14 cellular contexts compared by ENCODE assay signal in the genomic region with DNA sequence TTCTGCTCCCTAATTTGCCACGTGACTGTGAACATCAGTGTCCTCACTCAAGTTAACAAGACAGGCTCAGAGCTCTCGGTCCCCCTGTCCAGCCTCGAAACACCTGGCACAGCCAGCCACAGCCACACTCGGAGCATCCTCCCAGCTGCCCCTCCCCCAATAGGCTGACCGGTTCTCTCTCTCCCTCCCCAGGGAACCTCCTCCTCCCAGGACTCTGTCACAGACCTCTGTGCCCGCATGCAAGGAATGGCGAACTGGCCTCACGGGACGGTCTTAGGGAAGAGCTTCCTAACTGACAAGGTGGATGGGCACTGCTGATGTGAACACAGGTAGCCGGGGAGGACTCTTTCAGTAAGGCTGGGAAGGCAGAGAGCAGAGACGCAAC. TPM values are rescaled to one million over a fixed set of nuclear protein-coding genes. Genes with fewer than 3 reads are reported as not detected.
"Had no signal": no experiment of that assay in that cellular context is flagged by ENCODE, and none has a peak within 500 bp of the region (broad histone marks: within the 10 kb centered on the region; RNA-seq: fewer than 3 reads in every experiment).

No MANE protein-coding gene starts in this region.

- H3K27ac Mint-ChIP-seq: activated CD4-positive, alpha-beta T cell treated with anti-CD3 and anti-CD28 coated beads, Interleukin-2, amount 10 ng/mL, durations not matched to agents 24 days and 14 days; natural killer cell had no signal

- ATAC-seq: left colon; natural killer cell; stimulated activated naive CD8-positive, alpha-beta T cell treated with anti-CD3 and anti-CD28 coated beads, Interleukin-15, Interleukin-2, amounts not matched to agents 100 U/mL and 50 U/mL, for 24 hours; upper lobe of right lung had no signal

- H3K4me1 ChIP-seq: adrenal gland, sigmoid colon, upper lobe of right lung had no signal

- H3K27me3 ChIP-seq: adrenal gland, sigmoid colon, upper lobe of right lung had no signal

- H3K27ac ChIP-seq: adrenal gland, dorsolateral prefrontal cortex, esophagus squamous epithelium, sigmoid colon, upper lobe of right lung had no signal

- H3K4me1 Mint-ChIP-seq: activated CD4-positive, alpha-beta T cell treated with anti-CD3 and anti-CD28 coated beads, Interleukin-2, amount 10 ng/mL, durations not matched to agents 24 days and 14 days; central memory CD8-positive, alpha-beta T cell; natural killer cell had no signal

- H3K4me3 ChIP-seq: adrenal gland, dorsolateral prefrontal cortex, esophagus squamous epithelium, sigmoid colon, upper lobe of right lung had no signal

- DNase-seq: activated CD4-positive, alpha-beta T cell treated with anti-CD3 and anti-CD28 coated beads, Interleukin-2, amount 10 ng/mL, durations not matched to agents 24 days and 14 days; activated naive CD4-positive, alpha-beta T cell treated with anti-CD3 and anti-CD28 coated beads, Interleukin-2, amount 50 U/mL, for 16 hours; esophagus squamous epithelium; foreskin fibroblast; mammary epithelial cell; natural killer cell; stimulated activated CD4-positive, alpha-beta T cell treated with anti-CD3 and anti-CD28 coated beads, Interleukin-12 subunit alpha, Interleukin-12 subunit beta, amount 100 ng/mL, for 4 hours; stimulated activated naive CD8-positive, alpha-beta T cell treated with anti-CD3 and anti-CD28 coated beads, Interleukin-15, Interleukin-2, amounts not matched to agents 100 U/mL and 50 U/mL, for 24 hours; upper lobe of right lung had no signal

- H3K4me3 Mint-ChIP-seq: activated CD4-positive, alpha-beta T cell treated with anti-CD3 and anti-CD28 coated beads, Interleukin-2, amount 10 ng/mL, durations not matched to agents 24 days and 14 days; central memory CD8-positive, alpha-beta T cell; natural killer cell had no signal

- H3K27me3 Mint-ChIP-seq: activated CD4-positive, alpha-beta T cell treated with anti-CD3 and anti-CD28 coated beads, Interleukin-2, amount 10 ng/mL, durations not matched to agents 24 days and 14 days had no signal

- H3K36me3 ChIP-seq: sigmoid colon, upper lobe of right lung had no signal

- H3K9me3 Mint-ChIP-seq: activated CD4-positive, alpha-beta T cell treated with anti-CD3 and anti-CD28 coated beads, Interleukin-2, amount 10 ng/mL, durations not matched to agents 24 days and 14 days; central memory CD8-positive, alpha-beta T cell; natural killer cell had no signal

- H3K36me3 Mint-ChIP-seq: natural killer cell had no signal

- H3K9me3 ChIP-seq: adrenal gland, esophagus squamous epithelium, sigmoid colon, upper lobe of right lung had no signal

RNA-seq across cellular contexts. Expression of gene CYP26B1, which starts 18.8 kb away (rescaled TPM):
- total RNA-seq: activated CD4-positive, alpha-beta T cell treated with anti-CD3 and anti-CD28 coated beads, Interleukin-2, amount 10 ng/mL, durations not matched to agents 24 days and 14 days; natural killer cell had no signal
